Comparison of ENCODE assay signal across 9 cellular contexts in the genomic region with DNA sequence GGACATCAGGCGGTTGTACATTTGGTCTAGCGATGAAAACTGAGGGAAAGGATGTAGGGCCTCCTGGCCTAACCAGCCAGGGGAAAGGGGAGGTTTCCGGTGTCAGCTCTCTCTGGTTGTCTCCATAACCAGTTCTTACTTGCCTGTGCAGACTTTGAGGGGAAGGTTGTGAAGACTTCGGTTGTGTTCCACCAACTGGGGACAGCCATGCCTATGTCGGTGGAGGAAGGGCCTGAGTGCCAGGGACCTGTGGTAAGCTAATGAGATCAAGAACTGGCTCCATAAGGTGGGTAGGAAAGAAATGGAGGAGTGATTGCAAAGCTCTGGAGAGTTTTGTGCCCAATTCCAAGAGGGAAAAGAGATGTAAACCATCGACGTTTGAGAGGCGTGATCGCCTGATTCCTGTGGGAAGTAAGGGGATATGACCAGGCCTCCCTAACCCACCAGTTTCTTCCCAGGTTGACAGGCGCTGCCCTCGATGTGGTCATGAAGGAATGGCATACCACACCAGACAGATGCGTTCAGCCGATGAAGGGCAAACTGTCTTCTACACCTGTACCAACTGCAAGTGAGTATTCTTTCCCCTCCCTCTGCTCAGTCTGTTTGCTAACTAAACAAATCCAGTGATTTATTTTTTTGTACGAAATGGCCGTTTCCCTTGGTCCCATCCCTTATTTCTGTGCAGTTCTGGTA. TPM values are rescaled to one million over a fixed set of nuclear protein-coding genes. Genes with fewer than 3 reads are reported as not detected.
DNase-seq lines count a peak whose midpoint lies in the region; ATAC-seq and TF ChIP-seq lines count a peak whose summit lies in the region.
"Had no signal": no experiment of that assay in that cellular context is flagged by ENCODE, and none has a peak within 500 bp of the region (broad histone marks: within the 10 kb centered on the region; RNA-seq: fewer than 3 reads in every experiment).

No MANE protein-coding gene starts in this region.

- H4K20me1 ChIP-seq in PC-3 (ENCODE audit: low read length) = no peaks in the 10 kb centered on the region
- no peaks in the 10 kb centered on the region for H4K20me1 ChIP-seq in mammary epithelial cell (ENCODE audit: insufficient read depth, low read length)

- BruUV-seq in PC-3 (replicated peaks; lab: Mats Ljungman, UMichigan) = no TSS peak
- no TSS peak for BruUV-seq in mammary epithelial cell (replicated peaks; lab: Mats Ljungman, UMichigan)

- peak; percentile 14 for ATAC-seq in HG02588 (IDR thresholded peaks at IDR 0.05; ENCODE audit: unreplicated experiment)
- peak; percentile 37 for ATAC-seq in PC-3
- peak; percentile 37 for ATAC-seq in stimulated activated naive CD8-positive, alpha-beta T cell treated with anti-CD3 and anti-CD28 coated beads, Interleukin-15, Interleukin-2, amounts not matched to agents 100 U/mL and 50 U/mL, for 24 hours

- H3K9me2 ChIP-seq in PC-3 (replicated peaks; ENCODE audit: low read length) = no peaks in the 10 kb centered on the region

- H3K79me2 ChIP-seq in PC-3 (ENCODE audit: low read length) (peaks cover 43% of the 10 kb centered on the region), mammary epithelial cell (ENCODE audit: insufficient read depth, low read length) (peaks cover 40% of the 10 kb centered on the region)

- H3K27ac ChIP-seq in PC-3 (ENCODE audit: low read length) (peak overlapping the region; percentile 46), mammary epithelial cell (ENCODE audit: insufficient read depth, low read depth, low read length) (peak overlapping the region; percentile 87)

- H3K9ac ChIP-seq in PC-3 (ENCODE audit: low read length) = peak overlapping the region; percentile 91
- H3K9ac ChIP-seq in mammary epithelial cell (ENCODE audit: insufficient read depth, low read length) = peak overlapping the region; percentile 93

- H3K4me3 ChIP-seq in PC-3 (ENCODE audit: low read length) = peak overlapping the region; percentile 96
- H3K4me3 ChIP-seq in mammary epithelial cell (replicated peaks in 1 of 3; ENCODE audit: insufficient read depth in 1 of 3, low read depth in 2 of 3, low read length in 3 of 3) = peak overlapping the region; percentile 90 to 94 (median 91)

- dilution Hi-C loops in mammary epithelial cell (cut with HindIII; ENCODE audit: low sequenced_read_pairs) = no loop called here

- POLR2A ChIA-PET in PC-3 (lab: Charles Lee; ENCODE audit: unreplicated experiment) = interaction anchor here (0.6 to 1.0 kb wide), 2 partner anchors 32 to 396 kb away, joined by 4 to 8 read pairs; no protein-coding TSS in a partner anchor

- TF ChIP-seq CTCF in PC-3 (conservative IDR thresholded peaks at IDR 0.05; ENCODE audit: low read depth, low read length) (no peak), mammary epithelial cell (conservative IDR thresholded peaks at IDR 0.05 in 1 of 2, IDR thresholded peaks at IDR 0.05 in 1 of 2; ENCODE audit: extremely low read depth in 1 of 2, insufficient read depth in 1 of 2, low read depth in 1 of 2, low read length in 2 of 2) (no peak), GM13977 (IDR thresholded peaks at IDR 0.05; ENCODE audit: extremely low read depth, insufficient read depth, missing control alignments) (no peak)

- peak; percentile 3 for DNase-seq in NOMO-1 treated with dmso at 0.1 percent for 144 hours (lab: John Stamatoyannopoulos, UW; ENCODE audit: unreplicated experiment)
- no peak for DNase-seq in NOMO-1 treated with DMSO at 0.1 percent for 48 hours (lab: John Stamatoyannopoulos, UW; ENCODE audit: unreplicated experiment)
- DNase-seq in PC-3 = peak; percentile 44
- peak; percentile 48 for DNase-seq in mammary epithelial cell
- DNase-seq in kidney tubule cell (ENCODE audit: low spot score) = peak; percentile 48
- peak; percentile 14 for DNase-seq in stimulated activated naive CD8-positive, alpha-beta T cell treated with anti-CD3 and anti-CD28 coated beads, Interleukin-15, Interleukin-2, amounts not matched to agents 100 U/mL and 50 U/mL, for 24 hours
- no peak for DNase-seq in GM13977 (ENCODE audit: low spot score)

- 55% methylated on average over 13 of the region's 15 CpGs for WGBS in mammary epithelial cell (ENCODE audit: low coverage, missing lambda C conversion rate)

- in situ Hi-C loops in mammary epithelial cell (cut with MboI; ENCODE audit: low sequenced_read_pairs in 2 of 2) (no loop called here), GM13977 (cut with MboI; ENCODE audit: low pct_unique_long_range_greater_than_20kb, low sequenced_read_pairs, unreplicated experiment) (no loop called here)

- H3K36me3 ChIP-seq in PC-3 (ENCODE audit: low read depth, low read length) (0 out of 2 replicates have a peak, but pooled peaks cover 5% of the 10 kb centered on the region), mammary epithelial cell (ENCODE audit: insufficient read depth, low read length) (no peaks in the 10 kb centered on the region)

- H3K4me2 ChIP-seq in PC-3 (ENCODE audit: low read length) = peak overlapping the region; percentile 91
- H3K4me2 ChIP-seq in mammary epithelial cell (ENCODE audit: insufficient read depth, low read depth, low read length) = peak overlapping the region; percentile 81

- H3K27me3 ChIP-seq in PC-3 (ENCODE audit: low read length) (no peaks in the 10 kb centered on the region), mammary epithelial cell (ENCODE audit: insufficient read depth, low read length) (no peaks in the 10 kb centered on the region)

- H3K4me1 ChIP-seq in PC-3 (ENCODE audit: insufficient read depth, low read length) (peaks cover 27% of the 10 kb centered on the region), mammary epithelial cell (ENCODE audit: insufficient read depth, low read length) (peaks cover 30% of the 10 kb centered on the region)

- CTCF ChIA-PET in PC-3 (lab: Charles Lee) (no interaction called here), mammary epithelial cell (lab: Charles Lee; ENCODE audit: low non-redundant PET) (interaction anchor here (0.6 to 1.2 kb wide), 2 partner anchors 40 to 412 kb away, joined by 4 to 5 read pairs; no protein-coding TSS in a partner anchor)

- H3K9me3 ChIP-seq in PC-3 (ENCODE audit: low read length) = no peaks in the 10 kb centered on the region
- H3K9me3 ChIP-seq in mammary epithelial cell (replicated peaks; ENCODE audit: insufficient read depth, low read length) = no peaks in the 10 kb centered on the region

- no peaks in the 10 kb centered on the region for H3F3A ChIP-seq in PC-3 (ENCODE audit: low read length, unreplicated experiment)

- H2AFZ ChIP-seq in PC-3 (ENCODE audit: low read length) = peak overlapping the region; percentile 92
- H2AFZ ChIP-seq in mammary epithelial cell (ENCODE audit: low read depth, low read length) = peak overlapping the region; percentile 99

- intact Hi-C loops in PC-3 (cut with micrococcal nuclease) (loop anchor here (2.0 kb wide), 1 partner anchor 119 kb away; a partner anchor contains a TSS), mammary epithelial cell (cut with micrococcal nuclease) (loop anchor here (1.0 to 10.0 kb wide), 3 partner anchors 40 to 263 kb away; a partner anchor contains a TSS)

RNA-seq across cellular contexts. Expression of a gene that starts 0.8 kb away (rescaled TPM):
- total RNA-seq in PC-3 (2014; rRNA removed) = 26.3 and 40.0 TPM in 2 replicates
- total RNA-seq in mammary epithelial cell = 10 to 100 TPM; 18.8 to 33.3 TPM
- 32.9 TPM for polyA plus RNA-seq in mammary epithelial cell
- polyA minus RNA-seq in mammary epithelial cell = 21.0 TPM

RNA-seq across cellular contexts. Expression of a gene that starts 5.1 kb away (rescaled TPM):
- total RNA-seq in PC-3 (2014; rRNA removed) = 49.5 and 58.8 TPM in 2 replicates
- total RNA-seq in mammary epithelial cell = 10 to 100 TPM; 26.3 to 43.2 TPM
- 42.4 TPM for polyA plus RNA-seq in mammary epithelial cell
- polyA minus RNA-seq in mammary epithelial cell = 32.9 TPM

RNA-seq across cellular contexts. Expression of a gene that starts 13.7 kb away (rescaled TPM):
- 2.0 and 4.2 TPM in 2 replicates for total RNA-seq in PC-3 (2014; rRNA removed)
- total RNA-seq in mammary epithelial cell = 1 to 10 TPM; 2.5 to 5.4 TPM
- 3.3 TPM for polyA plus RNA-seq in mammary epithelial cell
- polyA minus RNA-seq in mammary epithelial cell = not detected
- total RNA-seq: glomerular endothelial cell had no signal

RNA-seq across cellular contexts. Expression of a gene that starts 51.0 kb away (rescaled TPM):
- 0.11 and 0.52 TPM in 2 replicates for total RNA-seq in PC-3 (2014; rRNA removed)
- not detected for total RNA-seq in mammary epithelial cell
- polyA plus RNA-seq in mammary epithelial cell = 0.07 TPM
- polyA minus RNA-seq in mammary epithelial cell = not detected
- total RNA-seq: glomerular endothelial cell had no signal

Comparison
In these comparisons a context has a peak if more than half of its experiments do, and no peak if none do; other contexts are left out.
1. DNase-seq: peak in NOMO-1 treated with dmso at 0.1 percent for 144 hours (single experiment), PC-3 (single experiment), mammary epithelial cell (single experiment), kidney tubule cell (single experiment) and stimulated activated naive CD8-positive, alpha-beta T cell treated with anti-CD3 and anti-CD28 coated beads, Interleukin-15, Interleukin-2, amounts not matched to agents 100 U/mL and 50 U/mL, for 24 hours (single experiment); none in NOMO-1 treated with DMSO at 0.1 percent for 48 hours (single experiment) and GM13977 (single experiment).
2. Peak in every context shown above with its lines, with median percentiles within 50 percentile points of each other: ATAC-seq.